Comparison of ENCODE assay signal across 20 cellular contexts in the genomic region with DNA sequence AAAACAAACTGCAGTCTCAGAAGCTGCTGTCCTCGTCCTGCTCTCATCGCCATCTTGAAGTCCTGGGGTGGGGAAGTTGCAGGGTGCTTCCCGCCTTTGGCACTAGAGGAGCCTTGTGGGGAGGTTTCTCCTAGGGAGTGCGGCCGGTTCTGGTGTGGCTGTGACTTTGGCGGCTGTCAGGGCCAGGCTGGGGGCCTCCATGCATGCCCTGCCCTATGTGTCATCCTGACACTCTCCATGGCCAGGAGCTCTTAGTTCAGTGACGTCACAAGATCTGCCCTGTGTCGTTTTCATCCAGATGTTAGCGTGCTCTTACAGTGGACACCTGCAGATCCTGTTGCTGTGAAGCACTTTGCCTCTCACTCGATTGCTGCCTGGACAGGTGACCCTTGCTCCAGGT. TPM values are rescaled to one million over a fixed set of nuclear protein-coding genes. Genes with fewer than 3 reads are reported as not detected.
DNase-seq lines count a peak whose midpoint lies in the region; ATAC-seq and TF ChIP-seq lines count a peak whose summit lies in the region.
"Had no signal": no experiment of that assay in that cellular context is flagged by ENCODE, and none has a peak within 500 bp of the region (broad histone marks: within the 10 kb centered on the region; RNA-seq: fewer than 3 reads in every experiment).

No MANE protein-coding gene starts in this region.

- H3K27me3 ChIP-seq in RWPE2 (ENCODE audit: insufficient read depth, poor library complexity, severe bottlenecking) (no peaks in the 10 kb centered on the region), fibroblast of lung (ENCODE audit: control insufficient read depth, insufficient read depth, low read length) (no peaks in the 10 kb centered on the region), skeletal muscle tissue (ENCODE audit: control insufficient read depth in 3 of 3, insufficient read depth in 3 of 3, low read length in 3 of 3) (no peaks in the 10 kb centered on the region), smooth muscle cell (ENCODE audit: low read depth) (no peaks in the 10 kb centered on the region)
- H3K27me3 ChIP-seq: gastroesophageal sphincter, neural progenitor cell, right atrium auricular region, tibial nerve had no signal

- H3K4me2 ChIP-seq in fibroblast of lung (ENCODE audit: extremely low read depth, insufficient read depth, low read length) (no peak overlapping the region), smooth muscle cell (no peak overlapping the region)
- H3K4me2 ChIP-seq: GM23338, neural progenitor cell, PC-9 had no signal

- H4K20me1 ChIP-seq in fibroblast of lung (ENCODE audit: control insufficient read depth, extremely low read depth, insufficient read depth, low read length) (no peaks in the 10 kb centered on the region), smooth muscle cell (ENCODE audit: low read depth) (peaks cover 51% of the 10 kb centered on the region)

- H3K4me3 ChIP-seq in RWPE2 (ENCODE audit: severe bottlenecking) (no peak overlapping the region), fibroblast of lung (replicated peaks in 1 of 4; ENCODE audit: control extremely low read depth in 1 of 4, insufficient read depth in 1 of 4, low read depth in 3 of 4, low read length in 4 of 4) (no peak overlapping the region), skeletal muscle tissue (ENCODE audit: low read length in 3 of 3) (no peak overlapping the region), smooth muscle cell (no peak overlapping the region)
- H3K4me3 ChIP-seq: gastroesophageal sphincter, GM23338, neural progenitor cell, PC-9, right atrium auricular region, tibial nerve had no signal

- H3K9ac ChIP-seq in fibroblast of lung (ENCODE audit: insufficient read depth, low read length) (no peak overlapping the region), skeletal muscle tissue (ENCODE audit: low read depth in 1 of 3, low read length in 3 of 3) (peak overlapping the region in 2 of 3 donors; percentile 50 to 51), smooth muscle cell (ENCODE audit: low read depth) (no peak overlapping the region)
- H3K9ac ChIP-seq: neural progenitor cell had no signal

- no peak overlapping the region for H2AFZ ChIP-seq in fibroblast of lung (ENCODE audit: low read length)
- H2AFZ ChIP-seq in smooth muscle cell (ENCODE audit: low read depth): no peak overlapping the region
- H2AFZ ChIP-seq: GM23338, neural progenitor cell, PC-9 had no signal

- H3K9me3 ChIP-seq in RWPE2 (ENCODE audit: severe bottlenecking): no peaks in the 10 kb centered on the region
- no peaks in the 10 kb centered on the region for H3K9me3 ChIP-seq in fibroblast of lung (ENCODE audit: control insufficient read depth, insufficient read depth, low read depth, low read length)
- no peaks in the 10 kb centered on the region for H3K9me3 ChIP-seq in skeletal muscle tissue (ENCODE audit: control insufficient read depth in 3 of 3, low read length in 3 of 3)
- no peaks in the 10 kb centered on the region for H3K9me3 ChIP-seq in smooth muscle cell (replicated peaks; ENCODE audit: low read depth)
- H3K9me3 ChIP-seq: gastroesophageal sphincter, right atrium auricular region, tibial nerve had no signal

- no peak for TF ChIP-seq CTCF in RWPE2 (IDR thresholded peaks at IDR 0.05; ENCODE audit: poor library complexity, severe bottlenecking)
- no peak for TF ChIP-seq CTCF in fibroblast of lung (conservative IDR thresholded peaks at IDR 0.05 in 1 of 2, IDR thresholded peaks at IDR 0.05 in 1 of 2; ENCODE audit: low read depth in 1 of 2, low read length in 2 of 2)
- no peak for TF ChIP-seq CTCF in smooth muscle cell (IDR thresholded peaks at IDR 0.05; ENCODE audit: borderline replicate concordance, insufficient read depth, poor library complexity, severe bottlenecking)

- no peaks in the 10 kb centered on the region for H3F3A ChIP-seq in smooth muscle cell (ENCODE audit: low read depth)

- intact Hi-C loops in left ventricle myocardium superior (cut with micrococcal nuclease): no loop called here

- ATAC-seq in RWPE2 (ENCODE audit: low read depth) (no peak), HG03135 (IDR thresholded peaks at IDR 0.05; ENCODE audit: unreplicated experiment) (no peak), left ventricle myocardium superior (no peak)
- ATAC-seq: gastroesophageal sphincter, GM23338 had no signal

- peak; percentile 22 for DNase-seq in EH (ENCODE audit: low read depth)
- DNase-seq in RWPE2 (ENCODE audit: low spot score): no peak
- peak; percentile 29 to 70 for DNase-seq in fibroblast of lung (ENCODE audit: low read depth in 2 of 2)
- DNase-seq in smooth muscle cell (lab: John Stamatoyannopoulos, UW; ENCODE audit: unreplicated experiment): no peak
- no peak for DNase-seq in NCI-H446 treated with DMSO at 0.1 percent for 48 hours (lab: John Stamatoyannopoulos, UW)
- no peak for DNase-seq in left ventricle myocardium superior
- DNase-seq: activated CD4-positive, CD25-positive, alpha-beta regulatory T cell; activated effector memory CD4-positive, alpha-beta T cell treated with anti-CD3 and anti-CD28 coated beads, Interleukin-2, amount 50 U/mL, for 16 hours; effector CD4-positive, alpha-beta T cell; immature natural killer cell; NCI-H187; NCI-H524 treated with DMSO at 0.1 percent for 48 hours; PC-9 had no signal

- H3K4me1 ChIP-seq in RWPE2 (ENCODE audit: insufficient read depth, poor library complexity, severe bottlenecking): peaks cover 19% of the 10 kb centered on the region
- peaks cover 27% of the 10 kb centered on the region for H3K4me1 ChIP-seq in fibroblast of lung (ENCODE audit: control insufficient read depth, extremely low read depth, insufficient read depth, low read length)
- H3K4me1 ChIP-seq in skeletal muscle tissue (ENCODE audit: control insufficient read depth in 3 of 3, insufficient read depth in 3 of 3, low read length in 3 of 3): peaks cover 16 to 32% (median 32%) of the 10 kb centered on the region in 3 donors
- H3K4me1 ChIP-seq in smooth muscle cell (ENCODE audit: low read depth): peaks cover under 1% of the 10 kb centered on the region
- H3K4me1 ChIP-seq: neural progenitor cell had no signal

- peaks cover 97% of the 10 kb centered on the region for H3K36me3 ChIP-seq in RWPE2 (ENCODE audit: low read depth)
- H3K36me3 ChIP-seq in fibroblast of lung (ENCODE audit: control insufficient read depth, insufficient read depth, low read length): peaks cover 44% of the 10 kb centered on the region
- H3K36me3 ChIP-seq in skeletal muscle tissue (ENCODE audit: control insufficient read depth in 3 of 3, insufficient read depth in 3 of 3, low read length in 3 of 3): peaks cover 66 to 78% (median 76%) of the 10 kb centered on the region in 3 donors
- peaks cover 5% of the 10 kb centered on the region for H3K36me3 ChIP-seq in smooth muscle cell (ENCODE audit: low read depth)
- H3K36me3 ChIP-seq: neural progenitor cell had no signal

- peaks cover 3% of the 10 kb centered on the region for H3K79me2 ChIP-seq in fibroblast of lung (ENCODE audit: control insufficient read depth, insufficient read depth, low read length)
- no peaks in the 10 kb centered on the region for H3K79me2 ChIP-seq in smooth muscle cell (ENCODE audit: low read depth)

- H3K27ac ChIP-seq in RWPE2 (ENCODE audit: poor library complexity, severe bottlenecking): peak overlapping the region; percentile 15
- H3K27ac ChIP-seq in fibroblast of lung (ENCODE audit: insufficient read depth, low read length): peak overlapping the region; percentile 74
- H3K27ac ChIP-seq in skeletal muscle tissue (ENCODE audit: low read depth, low read length): no peak overlapping the region
- no peak overlapping the region for H3K27ac ChIP-seq in smooth muscle cell (ENCODE audit: low read depth)
- H3K27ac ChIP-seq: gastroesophageal sphincter, neural progenitor cell, PC-9, right atrium auricular region had no signal

- WGBS in smooth muscle cell (ENCODE audit: low lambda C conversion rate): 87% methylated on average over 10 of the region's 10 CpGs

RNA-seq across cellular contexts. Expression of gene PLD6, which starts 49.6 kb away (rescaled TPM):
- total RNA-seq in fibroblast of lung (6.7 and 7.8 TPM in 2 replicates), skeletal muscle tissue (4.2 TPM), smooth muscle cell (0.18 and 0.49 TPM in 2 replicates), left ventricle myocardium superior (11.5 TPM)
- polyA plus RNA-seq in fibroblast of lung (2.5 and 4.7 TPM in 2 replicates), smooth muscle cell (0.26 and 1.4 TPM in 2 replicates)
- 1.5 and 3.6 TPM in 2 replicates for polyA plus RNA-seq in fibroblast of lung (2012)
- 0.47 and 2.8 TPM in 2 replicates for polyA minus RNA-seq in fibroblast of lung (ENCODE audit: low replicate concordance)
- total RNA-seq: GM23338 had no signal
- polyA plus RNA-seq: GM23338 had no signal

Comparison
In these comparisons a context has a peak if more than half of its experiments do, and no peak if none do; other contexts are left out.
1. DNase-seq: peak in EH (single experiment) and fibroblast of lung (2 of 2); none in RWPE2 (single experiment), smooth muscle cell (single experiment), NCI-H446 treated with DMSO at 0.1 percent for 48 hours (single experiment) and left ventricle myocardium superior (single experiment).
2. H3K27ac ChIP-seq: peak in RWPE2 (single experiment) and fibroblast of lung (single experiment); none in skeletal muscle tissue (single experiment) and smooth muscle cell (single experiment).
3. H3K9ac ChIP-seq: peak in skeletal muscle tissue (2 of 3); none in fibroblast of lung (single experiment) and smooth muscle cell (single experiment).